In the genomic region with DNA sequence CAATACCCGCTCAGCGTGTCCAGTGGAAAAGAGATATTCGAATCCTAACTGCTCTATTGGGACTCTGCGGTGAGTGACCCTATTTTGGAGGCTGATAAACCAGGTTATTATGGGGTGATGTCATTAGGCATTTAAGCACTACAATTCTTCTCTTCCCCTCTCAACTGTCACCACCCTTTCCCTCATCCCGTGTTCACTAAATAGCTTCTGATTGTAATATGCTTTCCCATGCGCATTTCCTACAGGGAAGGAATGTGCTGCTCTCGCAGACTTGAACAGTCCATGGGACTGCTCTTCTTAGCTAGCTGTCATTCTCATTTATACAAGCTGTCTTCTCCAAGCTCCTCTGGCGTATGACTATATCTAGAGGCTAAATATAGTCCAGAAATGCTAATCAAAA, we compare ENCODE assay signal across 33 cellular contexts.
"Had no signal": no experiment of that assay in that cellular context is flagged by ENCODE, and none has a peak within 500 bp of the region (broad histone marks: within the 10 kb centered on the region; RNA-seq: fewer than 3 reads in every experiment).

No MANE protein-coding gene starts in this region.

- ATAC-seq: activated CD8-positive, alpha-beta memory T cell treated with anti-CD3 and anti-CD28 coated beads, Interleukin-2, amount 10 ng/mL, durations not matched to agents 7 days and 5 days; Panc1; SK-N-SH treated with all-trans-retinoic acid at 6 μM for 48 hours had no signal

- H3K27ac ChIP-seq: brain microvascular endothelial cell, WERI-Rb-1 had no signal

- H3K4me3 ChIP-seq: MG63 had no signal

- DNase-seq: activated CD4-positive, alpha-beta memory T cell treated with anti-CD3 and anti-CD28 coated beads, Interleukin-2, amount 10 ng/mL, durations not matched to agents 7 days and 5 days; activated CD4-positive, alpha-beta T cell treated with anti-CD3 and anti-CD28 coated beads for 1 hour; activated CD4-positive, alpha-beta T cell treated with anti-CD3 and anti-CD28 coated beads for 48 hours; activated CD4-positive, CD25-positive, alpha-beta regulatory T cell; activated CD8-positive, alpha-beta memory T cell treated with anti-CD3 and anti-CD28 coated beads for 24 hours; activated CD8-positive, alpha-beta memory T cell treated with anti-CD3 and anti-CD28 coated beads, Interleukin-2, amount 10 ng/mL, durations not matched to agents 7 days and 5 days; activated CD8-positive, alpha-beta memory T cell treated with anti-CD3 and anti-CD28 coated beads, Interleukin-2, amount 50 U/mL, for 48 hours; activated effector memory CD4-positive, alpha-beta T cell treated with Interleukin-2 at 50 U/mL for 16 hours; activated naive CD4-positive, alpha-beta T cell treated with anti-CD3 and anti-CD28 coated beads, Interleukin-2, amount 50 U/mL, for 16 hours; activated naive CD8-positive, alpha-beta T cell treated with anti-CD3 and anti-CD28 coated beads for 36 hours; activated T-cell treated with anti-CD3 and anti-CD28 coated beads, Interleukin-2, amount 50 U/mL, for 48 hours; amniotic stem cell; aorta; brain microvascular endothelial cell; Kasumi-1; KG1; MG63; NCI-H1048; NCI-H1105 treated with DMSO at 0.1 percent for 48 hours; NCI-H1436; NCI-H1694; NCI-H1930; NCI-H2081 treated with DMSO at 0.1 percent for 48 hours; NCI-H345; NCI-H524 treated with DMSO at 0.1 percent for 48 hours; SIG-M5; SW 1271; T-helper 1 cell; T-helper 2 cell; T-helper 9 cell; WERI-Rb-1 had no signal

- H3K36me3 ChIP-seq: brain microvascular endothelial cell, MG63, WERI-Rb-1 had no signal

- H3K9me3 ChIP-seq: MG63 had no signal

- H3K27me3 ChIP-seq: brain microvascular endothelial cell, MG63 had no signal
